1 cellular context compared by ENCODE assay signal in the genomic region with DNA sequence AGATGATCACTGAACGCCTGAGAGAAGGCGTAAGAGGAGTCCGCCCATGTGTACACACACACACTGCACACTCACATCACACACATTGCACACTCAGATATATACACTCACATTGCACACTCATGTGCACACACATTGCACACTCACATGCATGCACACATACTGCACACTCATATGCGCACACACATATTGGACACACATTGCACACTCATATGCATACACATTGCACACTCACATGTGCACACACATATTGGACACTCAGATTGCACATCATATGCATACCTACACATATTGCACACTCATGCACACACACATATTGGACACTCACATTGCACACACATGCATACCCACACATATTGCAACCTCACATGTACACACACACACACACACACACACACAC.
TF ChIP-seq lines count a peak whose summit lies in the region.

No MANE protein-coding gene starts in this region.

TF ChIP-seq in SK-N-SH, 30 proteins besides CTCF, POLR2A, EP300 and RAD21 (continued from another document):
- TF ChIP-seq, protein P1, sequence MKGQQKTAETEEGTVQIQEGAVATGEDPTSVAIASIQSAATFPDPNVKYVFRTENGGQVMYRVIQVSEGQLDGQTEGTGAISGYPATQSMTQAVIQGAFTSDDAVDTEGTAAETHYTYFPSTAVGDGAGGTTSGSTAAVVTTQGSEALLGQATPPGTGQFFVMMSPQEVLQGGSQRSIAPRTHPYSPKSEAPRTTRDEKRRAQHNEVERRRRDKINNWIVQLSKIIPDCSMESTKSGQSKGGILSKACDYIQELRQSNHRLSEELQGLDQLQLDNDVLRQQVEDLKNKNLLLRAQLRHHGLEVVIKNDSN (IDR thresholded peaks at IDR 0.05; ENCODE audit: borderline replicate concordance, low read depth): no peak
- TF ChIP-seq SIN3A (IDR thresholded peaks at IDR 0.05; ENCODE audit: borderline replicate concordance, low read depth, low read length) (no peak), POLR2AphosphoS5 (IDR thresholded peaks at IDR 0.05; ENCODE audit: low read depth, low read length) (no peak), CHD2 (IDR thresholded peaks at IDR 0.05; ENCODE audit: low read length, partially characterized antibody) (no peak), GABPA (IDR thresholded peaks at IDR 0.05; ENCODE audit: low read depth) (no peak)
